In genomic region chr19:632228-633067, GRCh38 we compare ENCODE assay signal across 8 cellular contexts. TPM values are rescaled to one million over a fixed set of nuclear protein-coding genes. Genes with fewer than 3 reads are reported as not detected.
DNase-seq lines count a peak whose midpoint lies in the region; ATAC-seq, FAIRE-seq and TF ChIP-seq lines count a peak whose summit lies in the region.

No MANE protein-coding gene starts in this region.

- ATAC-seq in upper lobe of left lung (ENCODE audit: low FRiP score in 2 of 2): peak in 1 of 2 donors; percentile 59

- H3K4ac ChIP-seq in H1 (replicated peaks; ENCODE audit: insufficient read length, low read depth, low read length): no peak overlapping the region

- POLR2A ChIA-PET in H1 (lab: Charles Lee; ENCODE audit: partially characterized antibody): interaction anchor here (0.7 to 3.2 kb wide), 13 partner anchors 9 to 179 kb away, joined by 3 to 11 read pairs (median 4); partner anchors contain the start of gene BSG

- H2BK120ac ChIP-seq in H1 (replicated peaks; ENCODE audit: low read depth, low read length): no peak overlapping the region

- 26% methylated on average over 36 of the region's 47 CpGs; no CpG with 5 or more reads in 1 of the 2 experiments for WGBS in H1 (ENCODE audit: extremely low coverage in 1 of 2, insufficient coverage in 1 of 2, insufficient read length in 1 of 2, insufficient replicate concordance in 2 of 2, low coverage in 1 of 2, low lambda C conversion rate in 2 of 2, missing lambda C conversion rate in 1 of 2), 2 experiments
- WGBS in upper lobe of left lung, 2 donors: 19 to 20% methylated on average over 13 to 45 of the region's 47 CpGs

- peaks cover 2% of the 10 kb centered on the region; the same call in 1 of the 2 replicates for H3K4me1 ChIP-seq in BE2C
- H3K4me1 ChIP-seq in H1 (replicated peaks in 1 of 4; ENCODE audit: control insufficient read depth in 3 of 4, insufficient read depth in 4 of 4, low read length in 3 of 4): peaks cover 0 to 8% (median 3%) of the 10 kb centered on the region in 4 experiments; a peak in 4 of 7 replicates
- peaks cover 22 to 31% (median 22%) of the 10 kb centered on the region in 4 donors for H3K4me1 ChIP-seq in upper lobe of left lung

- H4K20me1 ChIP-seq in H1 (replicated peaks in 1 of 2; ENCODE audit: control insufficient read depth in 1 of 2, insufficient read depth in 2 of 2, low read length in 2 of 2): peaks cover 5% of the 10 kb centered on the region in 2 experiments

- H3K27me3 ChIP-seq in BE2C (no peaks in the 10 kb centered on the region), HL-60 (ENCODE audit: insufficient read depth, poor library complexity, severe bottlenecking) (no peaks in the 10 kb centered on the region), H1 (replicated peaks in 1 of 4; ENCODE audit: control insufficient read depth in 3 of 4, extremely low read depth in 1 of 4, insufficient read depth in 3 of 4, low read length in 3 of 4) (peaks cover 0 to 7% (median 0%) of the 10 kb centered on the region in 4 experiments; a peak in 2 of 7 replicates), upper lobe of left lung (no peaks in the 10 kb centered on the region)

- H3K4me3 ChIP-seq in BE2C (ENCODE audit: low read depth, low read length): peak overlapping the region; percentile 92
- H3K4me3 ChIP-seq in HL-60 (replicated peaks; ENCODE audit: insufficient read depth, low read length): peak overlapping the region; percentile 92
- peak overlapping the region; percentile 88 to 99 (median 97) for H3K4me3 ChIP-seq in H1 (ENCODE audit: extremely low read depth in 1 of 4, insufficient read depth in 2 of 4, low read depth in 3 of 4, low read length in 4 of 4)
- peak overlapping the region; percentile 76 to 99 (median 88) for H3K4me3 ChIP-seq in upper lobe of left lung

- peaks cover 8% of the 10 kb centered on the region for H3K23me2 ChIP-seq in H1 (ENCODE audit: low read depth, low read length)

- TF ChIP-seq EP300 in H1 (IDR thresholded peaks at IDR 0.05; ENCODE audit: borderline replicate concordance in 1 of 2, low read depth in 2 of 2, low read length in 2 of 2): no peak
- TF ChIP-seq EP300 in upper lobe of left lung (IDR thresholded peaks at IDR 0.05): no peak

- no peak for TF ChIP-seq CTCF in BE2C (IDR thresholded peaks at IDR 0.05; ENCODE audit: low read depth, low read length)
- TF ChIP-seq CTCF in HL-60 (IDR thresholded peaks at IDR 0.05; ENCODE audit: insufficient read depth, low read length): no peak
- TF ChIP-seq CTCF in H1 (IDR thresholded peaks at IDR 0.05; ENCODE audit: control extremely low read depth in 1 of 3, insufficient read depth in 1 of 3, low read depth in 1 of 3, low read length in 3 of 3): no peak
- no peak for TF ChIP-seq CTCF in upper lobe of left lung (IDR thresholded peaks at IDR 0.05)

- H4K8ac ChIP-seq in H1 (ENCODE audit: extremely low read depth, insufficient read depth, low read length): peak overlapping the region; percentile 85; the same call in 1 of the 2 replicates

- H3K36me3 ChIP-seq in BE2C (peaks cover 25% of the 10 kb centered on the region), H1 (ENCODE audit: control insufficient read depth in 2 of 4, insufficient read depth in 4 of 4, low read length in 3 of 4) (peaks cover 0 to 8% (median 2%) of the 10 kb centered on the region in 4 experiments; a peak in 5 of 8 replicates), upper lobe of left lung (peaks cover 0 to 27% (median 20%) of the 10 kb centered on the region in 4 donors)

- peak overlapping the region; percentile 35 to 67 (median 64); a peak in 6 of 7 replicates for H3K9ac ChIP-seq in H1 (replicated peaks in 1 of 4; ENCODE audit: extremely low read depth in 1 of 4, low read depth in 3 of 4, low read length in 3 of 4)

- H2AK5ac ChIP-seq in H1 (ENCODE audit: low read depth, low read length): peak overlapping the region; percentile 40; the same call in 1 of the 2 replicates

- no peak overlapping the region; the same call in 1 of the 2 replicates for H2BK12ac ChIP-seq in H1 (ENCODE audit: low read depth, low read length)

- peaks cover 0 to 18% of the 10 kb centered on the region in 2 experiments; a peak in 1 of 4 replicates for H3K79me2 ChIP-seq in H1 (ENCODE audit: control insufficient read depth in 1 of 2, insufficient read depth in 2 of 2, low read length in 2 of 2)

- no peak overlapping the region for H2BK20ac ChIP-seq in H1 (ENCODE audit: low read length)

- no peak overlapping the region for H3K18ac ChIP-seq in H1 (ENCODE audit: extremely low read depth, low read length)

- DNase-seq in BE2C: peak; percentile 66
- DNase-seq in GM19240 (ENCODE audit: insufficient read length, low spot score): peak; percentile 85
- DNase-seq in HL-60 (ENCODE audit: low read depth in 1 of 2, low spot score in 1 of 2): peak; percentile 40 to 69
- DNase-seq in T1000 (lab: John Stamatoyannopoulos, UW): peak; percentile 55
- peak in 1 of 2 experiments; percentile 73 for DNase-seq in H1 (ENCODE audit: low read depth in 1 of 2, low spot score in 2 of 2)
- DNase-seq in myocyte (ENCODE audit: low read depth): peak; percentile 29
- DNase-seq in upper lobe of left lung: peak; percentile 39 to 90
- no peak for DNase-seq in NCI-H2107 (lab: John Stamatoyannopoulos, UW)

- TF ChIP-seq RAD21 in H1 (IDR thresholded peaks at IDR 0.05 in 1 of 2, conservative IDR thresholded peaks at IDR 0.05 in 1 of 2; ENCODE audit: low read depth in 2 of 2, low read length in 2 of 2): no peak

- no peak overlapping the region for H3K14ac ChIP-seq in H1 (ENCODE audit: insufficient read length)

- peak overlapping the region; percentile 78 to 82 for H3K4me2 ChIP-seq in H1 (ENCODE audit: insufficient read depth in 1 of 2, low read depth in 2 of 2, low read length in 2 of 2)

- H3K56ac ChIP-seq in H1 (replicated peaks; ENCODE audit: insufficient read length, low read depth, low read length): no peak overlapping the region

- H2BK15ac ChIP-seq in H1 (ENCODE audit: low read length): no peak overlapping the region

- peaks cover 9% of the 10 kb centered on the region for H3K79me1 ChIP-seq in H1 (ENCODE audit: low read depth, low read length)

- no peak for TF ChIP-seq POLR2A in H1 (IDR thresholded peaks at IDR 0.05; ENCODE audit: control extremely low read depth in 1 of 2, low read depth in 2 of 2, low read length in 2 of 2)
- no peak for TF ChIP-seq POLR2A in upper lobe of left lung (IDR thresholded peaks at IDR 0.05)

- peak overlapping the region; percentile 65 for H4K91ac ChIP-seq in H1 (replicated peaks; ENCODE audit: insufficient read length, low read length)

- no peak overlapping the region for H3K23ac ChIP-seq in H1 (ENCODE audit: insufficient read length)

- no peak overlapping the region; the same call in 1 of the 2 replicates for H2BK5ac ChIP-seq in H1 (ENCODE audit: low read depth, low read length)

- FAIRE-seq in H1 (lab: Jason Lieb, UNC): no peak

- 0 out of 2 replicates have a peak overlapping the region, but pooled peaks have one; percentile 69 for H2AFZ ChIP-seq in H1 (ENCODE audit: low read length)

- CTCF ChIA-PET in H1 (lab: Charles Lee; ENCODE audit: partially characterized antibody): interaction anchor here (0.7 to 1.0 kb wide), 3 partner anchors 23 to 108 kb away, joined by 3 read pairs; no protein-coding TSS in a partner anchor

- H3K27ac ChIP-seq in HL-60 (replicated peaks) (peak overlapping the region; percentile 79), H1 (ENCODE audit: low read depth, low read length) (peak overlapping the region; percentile 62; the same call in 1 of the 2 replicates), upper lobe of left lung (peak overlapping the region; percentile 67 to 76 (median 70))

- H4K5ac ChIP-seq in H1 (ENCODE audit: insufficient read length, low read depth, low read length): peak overlapping the region; percentile 72

- no peaks in the 10 kb centered on the region for H3K9me3 ChIP-seq in BE2C
- no peaks in the 10 kb centered on the region for H3K9me3 ChIP-seq in H1 (ENCODE audit: insufficient read depth in 2 of 2, low read depth in 1 of 2, low read length in 1 of 2)
- H3K9me3 ChIP-seq in upper lobe of left lung: no peaks in the 10 kb centered on the region

RNA-seq across cellular contexts. Expression of gene POLRMT, which starts 0.9 kb away (rescaled TPM):
- polyA plus RNA-seq in BE2C (2012; ENCODE audit: insufficient read depth, insufficient read length, low read depth): 246 TPM
- 110 and 111 TPM in 2 replicates for total RNA-seq in H1 (2021; fragmentation: NEBNext Ultra II Directional; extraction: Animal tissue kit (Norgen Biotek cat#: 25700))
- 93.0 and 119 TPM in 2 replicates for polyA plus RNA-seq in H1 (2011; rRNA removed)
- polyA plus RNA-seq in H1 (2011; cell fraction: cytosol; rRNA removed): 84.7 TPM
- 444 TPM for polyA plus RNA-seq in H1 (2011; cell fraction: nucleus; rRNA removed)
- 84.6 to 159 TPM (median 148 TPM) in 4 replicates for polyA plus RNA-seq in H1 (2012, experiment 1 of 2)
- 84.5 TPM for polyA plus RNA-seq in H1 (2012, experiment 2 of 2)
- 105 TPM for polyA plus RNA-seq in H1 (2013, experiment 1 of 2)
- polyA plus RNA-seq in H1 (2013, experiment 2 of 2): 97.6 TPM
- polyA minus RNA-seq in H1 (2011; rRNA and poly(A)+ RNA removed): 132 and 217 TPM in 2 replicates
- 86.2 TPM for polyA minus RNA-seq in H1 (2011; cell fraction: cytosol; rRNA and poly(A)+ RNA removed)
- 105 TPM for polyA minus RNA-seq in H1 (2011; cell fraction: nucleus; rRNA and poly(A)+ RNA removed)
- total RNA-seq in myocyte: 47.7 and 54.3 TPM in 2 replicates
- polyA plus RNA-seq in myocyte (2012): 64.9 TPM
- total RNA-seq in upper lobe of left lung: 10 to 100 TPM; 26.7 to 86.5 (median 50.9) TPM

RNA-seq across cellular contexts. Expression of gene FGF22, which starts 7.2 kb away (rescaled TPM):
- polyA plus RNA-seq in BE2C (2012; ENCODE audit: insufficient read depth, insufficient read length, low read depth): 3.8 TPM
- total RNA-seq in H1 (2021; fragmentation: NEBNext Ultra II Directional; extraction: Animal tissue kit (Norgen Biotek cat#: 25700)): 1.7 and 1.9 TPM in 2 replicates
- 0.44 and 0.99 TPM in 2 replicates for polyA plus RNA-seq in H1 (2011; rRNA removed)
- 1.3 TPM for polyA plus RNA-seq in H1 (2011; cell fraction: cytosol; rRNA removed)
- polyA plus RNA-seq in H1 (2011; cell fraction: nucleus; rRNA removed): 4.9 TPM
- 1.9 to 3.1 TPM (median 2.3 TPM) in 4 replicates for polyA plus RNA-seq in H1 (2012, experiment 1 of 2)
- polyA plus RNA-seq in H1 (2012, experiment 2 of 2): 0.64 TPM
- polyA plus RNA-seq in H1 (2013, experiment 1 of 2): 0.85 TPM
- 0.81 TPM for polyA plus RNA-seq in H1 (2013, experiment 2 of 2)
- 0.22 TPM in 1 of 2 replicates, not detected in the other for polyA minus RNA-seq in H1 (2011; rRNA and poly(A)+ RNA removed)
- polyA minus RNA-seq in H1 (2011; cell fraction: cytosol; rRNA and poly(A)+ RNA removed): 0.73 TPM
- 0.90 TPM for polyA minus RNA-seq in H1 (2011; cell fraction: nucleus; rRNA and poly(A)+ RNA removed)
- total RNA-seq in myocyte: 0.16 and 0.21 TPM in 2 replicates
- 0.61 TPM for polyA plus RNA-seq in myocyte (2012)
- total RNA-seq in upper lobe of left lung: 1 to 10 TPM in 3 of 6 donors, under 1 TPM in 2, not detected in 1; 0.40 to 6.3 (median 1.2) TPM

RNA-seq across cellular contexts. Expression of gene RNF126, which starts 30.6 kb away (rescaled TPM):
- 208 TPM for polyA plus RNA-seq in BE2C (2012; ENCODE audit: insufficient read depth, insufficient read length, low read depth)
- total RNA-seq in H1 (2021; fragmentation: NEBNext Ultra II Directional; extraction: Animal tissue kit (Norgen Biotek cat#: 25700)): 64.7 and 68.0 TPM in 2 replicates
- 21.8 and 56.5 TPM in 2 replicates for polyA plus RNA-seq in H1 (2011; rRNA removed)
- 41.8 TPM for polyA plus RNA-seq in H1 (2011; cell fraction: cytosol; rRNA removed)
- 90.9 TPM for polyA plus RNA-seq in H1 (2011; cell fraction: nucleus; rRNA removed)
- polyA plus RNA-seq in H1 (2012, experiment 1 of 2): 43.7 to 67.7 TPM (median 63.8 TPM) in 4 replicates
- 52.5 TPM for polyA plus RNA-seq in H1 (2012, experiment 2 of 2)
- polyA plus RNA-seq in H1 (2013, experiment 1 of 2): 85.5 TPM
- 80.6 TPM for polyA plus RNA-seq in H1 (2013, experiment 2 of 2)
- polyA minus RNA-seq in H1 (2011; rRNA and poly(A)+ RNA removed): 5.7 and 7.1 TPM in 2 replicates
- polyA minus RNA-seq in H1 (2011; cell fraction: cytosol; rRNA and poly(A)+ RNA removed): 31.9 TPM
- polyA minus RNA-seq in H1 (2011; cell fraction: nucleus; rRNA and poly(A)+ RNA removed): 33.1 TPM
- total RNA-seq in myocyte (86.4 and 94.6 TPM in 2 replicates), upper lobe of left lung (100 to 1,000 TPM in 1 of 6 donors, 10 to 100 TPM in 5; 36.7 to 106 (median 66.3) TPM)
- 77.1 TPM for polyA plus RNA-seq in myocyte (2012)

RNA-seq across cellular contexts. Expression of gene HCN2, which starts 42.8 kb away (rescaled TPM):
- polyA plus RNA-seq in BE2C (2012; ENCODE audit: insufficient read depth, insufficient read length, low read depth): 15.2 TPM
- 3.6 and 4.0 TPM in 2 replicates for total RNA-seq in H1 (2021; fragmentation: NEBNext Ultra II Directional; extraction: Animal tissue kit (Norgen Biotek cat#: 25700))
- polyA plus RNA-seq in H1 (2011; rRNA removed): 1.0 and 1.9 TPM in 2 replicates
- polyA plus RNA-seq in H1 (2011; cell fraction: cytosol; rRNA removed): 1.3 TPM
- polyA plus RNA-seq in H1 (2011; cell fraction: nucleus; rRNA removed): 3.2 TPM
- 1.6 to 4.6 TPM (median 3.9 TPM) in 4 replicates for polyA plus RNA-seq in H1 (2012, experiment 1 of 2)
- 2.2 TPM for polyA plus RNA-seq in H1 (2012, experiment 2 of 2)
- polyA plus RNA-seq in H1 (2013, experiment 1 of 2): 3.0 TPM
- 3.2 TPM for polyA plus RNA-seq in H1 (2013, experiment 2 of 2)
- polyA minus RNA-seq in H1 (2011; rRNA and poly(A)+ RNA removed): 1.6 and 4.2 TPM in 2 replicates
- 2.5 TPM for polyA minus RNA-seq in H1 (2011; cell fraction: cytosol; rRNA and poly(A)+ RNA removed)
- 1.4 TPM for polyA minus RNA-seq in H1 (2011; cell fraction: nucleus; rRNA and poly(A)+ RNA removed)
- 2.9 and 3.5 TPM in 2 replicates for total RNA-seq in myocyte
- 13.1 TPM for polyA plus RNA-seq in myocyte (2012)
- total RNA-seq in upper lobe of left lung: under 1 TPM in 3 of 6 donors, not detected in 3; 0.46 to 0.47 (median 0.46) TPM

RNA-seq across cellular contexts. Expression of gene FSTL3, which starts 43.7 kb away (rescaled TPM):
- polyA plus RNA-seq in BE2C (2012; ENCODE audit: insufficient read depth, insufficient read length, low read depth): 5.4 TPM
- total RNA-seq in H1 (2021; fragmentation: NEBNext Ultra II Directional; extraction: Animal tissue kit (Norgen Biotek cat#: 25700)): 7.5 and 8.1 TPM in 2 replicates
- 11.8 and 18.4 TPM in 2 replicates for polyA plus RNA-seq in H1 (2011; rRNA removed)
- 15.2 TPM for polyA plus RNA-seq in H1 (2011; cell fraction: cytosol; rRNA removed)
- polyA plus RNA-seq in H1 (2011; cell fraction: nucleus; rRNA removed): 40.2 TPM
- 4.8 to 11.0 TPM (median 9.1 TPM) in 4 replicates for polyA plus RNA-seq in H1 (2012, experiment 1 of 2)
- polyA plus RNA-seq in H1 (2012, experiment 2 of 2): 6.6 TPM
- 5.0 TPM for polyA plus RNA-seq in H1 (2013, experiment 1 of 2)
- 4.6 TPM for polyA plus RNA-seq in H1 (2013, experiment 2 of 2)
- polyA minus RNA-seq in H1 (2011; rRNA and poly(A)+ RNA removed): 1.9 and 2.3 TPM in 2 replicates
- 7.6 TPM for polyA minus RNA-seq in H1 (2011; cell fraction: cytosol; rRNA and poly(A)+ RNA removed)
- 7.0 TPM for polyA minus RNA-seq in H1 (2011; cell fraction: nucleus; rRNA and poly(A)+ RNA removed)
- total RNA-seq in myocyte (157 and 175 TPM in 2 replicates), upper lobe of left lung (100 to 1,000 TPM; 109 to 335 (median 197) TPM)
- polyA plus RNA-seq in myocyte (2012): 372 TPM
